ENCODE assay signal across 9 cellular contexts in genomic region chr20:48440916-48441315, GRCh38.
"Had no signal": no experiment of that assay in that cellular context is flagged by ENCODE, and none has a peak within 500 bp of the region (broad histone marks: within the 10 kb centered on the region; RNA-seq: fewer than 3 reads in every experiment).

No MANE protein-coding gene starts in this region.

- H3K27ac ChIP-seq: GM23248, HL-60, KMS-11 had no signal

- H3K4me2 ChIP-seq: KMS-11 had no signal

- H2AFZ ChIP-seq: GM23248 had no signal

- DNase-seq: GM23248, GOT3, H9, HCEC 1CT, Karpas-422, KBM-7 had no signal

- H3K9ac ChIP-seq: GM23248, KMS-11 had no signal

- H3K4me3 ChIP-seq: GM23248 had no signal

- FAIRE-seq: H54 had no signal
